In genomic region chr10:122515588-122516231, GRCh38 we compare ENCODE assay signal across 8 cellular contexts. TPM values are rescaled to one million over a fixed set of nuclear protein-coding genes. Genes with fewer than 3 reads are reported as not detected.
A peak's percentile ranks its signal among the peaks of the same experiment; 100 is the strongest.
DNase-seq lines count a peak whose midpoint lies in the region; ATAC-seq, FAIRE-seq and TF ChIP-seq lines count a peak whose summit lies in the region.

No MANE protein-coding gene starts in this region.

- no CpG with 5 or more reads among the region's 16 CpGs for WGBS in H9 (ENCODE audit: extremely low coverage, insufficient read length, low lambda C conversion rate)

- H3T11ph ChIP-seq in H9 (ENCODE audit: low read length), result no peak overlapping the region

- H3K14ac ChIP-seq in H9 (ENCODE audit: insufficient read depth, low read length), result no peak overlapping the region

- no peak overlapping the region for H2BK15ac ChIP-seq in H9 (ENCODE audit: low read depth, low read length)

- DNase-seq in T-helper 2 cell (peak in 4 of 5 experiments; percentile 25 to 90 (median 59)), bronchial epithelial cell (ENCODE audit: low read depth) (peak; percentile 18), NCI-H1092 (lab: John Stamatoyannopoulos, UW) (no peak), COLO668 (lab: John Stamatoyannopoulos, UW; ENCODE audit: unreplicated experiment) (no peak), NCI-H446 treated with DMSO at 0.1 percent for 48 hours (lab: John Stamatoyannopoulos, UW) (no peak), H9 (no peak)
- peak; percentile 17 to 43 for DNase-seq in stimulated activated CD4-positive, alpha-beta T cell treated with anti-CD3 and anti-CD28 coated beads, Interleukin-4, amount 100 ng/mL, for 4 hours

- no peak overlapping the region for H3K27ac Mint-ChIP-seq in H9

- no peak overlapping the region for H2BK5ac ChIP-seq in H9 (ENCODE audit: insufficient read length, low read length)

- no peak overlapping the region for H3K4me3 Mint-ChIP-seq in H9

- no peak overlapping the region for H2AFZ ChIP-seq in H9 (ENCODE audit: low read length)

- H3K9ac ChIP-seq in H9 (ENCODE audit: extremely low read depth, insufficient read length, low read length), result no peak overlapping the region

- no peak for TF ChIP-seq CTCF in bronchial epithelial cell (IDR thresholded peaks at IDR 0.05; ENCODE audit: insufficient read depth, low read length, severe bottlenecking)
- no peak for TF ChIP-seq CTCF in H9 (conservative IDR thresholded peaks at IDR 0.05)

- H3K23ac ChIP-seq in H9 (ENCODE audit: insufficient read length, low read depth, low read length), result no peak overlapping the region

- H3K4me3 ChIP-seq in bronchial epithelial cell (ENCODE audit: low read depth, low read length), result no peak overlapping the region

- H3K9me3 ChIP-seq in H9 (ENCODE audit: control insufficient read depth, low read depth, low read length), result no peaks in the 10 kb centered on the region

- H3K79me2 ChIP-seq in H9 (ENCODE audit: insufficient read depth, low read length), result no peaks in the 10 kb centered on the region

- no peaks in the 10 kb centered on the region for H4K20me1 ChIP-seq in H9 (ENCODE audit: control insufficient read depth, insufficient read depth, insufficient read length)

- no peak overlapping the region for H3K56ac ChIP-seq in H9 (ENCODE audit: insufficient read length, low read depth, low read length)

- no peak overlapping the region for H4K8ac ChIP-seq in H9 (replicated peaks; ENCODE audit: insufficient read length, low read depth, low read length)

- H2AK5ac ChIP-seq in H9 (ENCODE audit: insufficient read length, low read length), result no peak overlapping the region

- no peak overlapping the region for H3K4me2 ChIP-seq in H9 (ENCODE audit: insufficient read depth, insufficient read length, low read length)

- H3K23me2 ChIP-seq in H9 (ENCODE audit: insufficient read length, low read depth, low read length, poor library complexity, severe bottlenecking), result no peaks in the 10 kb centered on the region

- peaks cover 9% of the 10 kb centered on the region for H3K36me3 ChIP-seq in bronchial epithelial cell (ENCODE audit: control insufficient read depth, insufficient read depth, low read length)

- no peak overlapping the region for H3K4ac ChIP-seq in H9 (ENCODE audit: low read depth, low read length)

- peaks cover 4% of the 10 kb centered on the region for H3K27me3 Mint-ChIP-seq in H9 (ENCODE audit: low read depth)

- H2BK20ac ChIP-seq in H9 (ENCODE audit: low read depth, low read length, poor library complexity, severe bottlenecking), result no peak overlapping the region

- H2BK120ac ChIP-seq in H9 (ENCODE audit: low read depth, low read length, poor library complexity, severe bottlenecking), result no peak overlapping the region

- no peak overlapping the region for H4K5ac ChIP-seq in H9 (ENCODE audit: insufficient read length, low read depth, low read length)

- no peak overlapping the region for H4K91ac ChIP-seq in H9 (ENCODE audit: insufficient read length, low read depth, low read length)

- no peaks in the 10 kb centered on the region for H3K9me3 Mint-ChIP-seq in H9

- H3K4me1 Mint-ChIP-seq in H9, result peaks cover 2 to 3% of the 10 kb centered on the region in 2 experiments; a peak in 1 of 4 replicates

- no peak overlapping the region for H3K18ac ChIP-seq in H9 (ENCODE audit: insufficient read length, low read depth, low read length)

- no peak overlapping the region for H2BK12ac ChIP-seq in H9 (ENCODE audit: insufficient read length, low read depth, low read length)

- FAIRE-seq in bronchial epithelial cell (lab: Jason Lieb, UNC), result no peak

- H3K27me3 ChIP-seq in bronchial epithelial cell (ENCODE audit: control insufficient read depth, insufficient read depth, low read length), result no peaks in the 10 kb centered on the region
- H3K27me3 ChIP-seq in H9 (ENCODE audit: insufficient read depth, low read length), result no peaks in the 10 kb centered on the region

- ATAC-seq in GM21723 (IDR thresholded peaks at IDR 0.05; ENCODE audit: unreplicated experiment), result peak; percentile 81

- no peaks in the 10 kb centered on the region for H3K79me1 ChIP-seq in H9 (ENCODE audit: insufficient read depth, low read depth, low read length, poor library complexity, severe bottlenecking)

- H3K4me1 ChIP-seq in H9 (ENCODE audit: insufficient read depth, low read length), result no peaks in the 10 kb centered on the region

- H3K27ac ChIP-seq in H9 (ENCODE audit: insufficient read length, low read depth, low read length), result no peak overlapping the region

- no peaks in the 10 kb centered on the region; a peak in 2 of 7 replicates for H3K36me3 Mint-ChIP-seq in H9 (ENCODE audit: insufficient read depth in 1 of 3, low read depth in 3 of 3)

RNA-seq across cellular contexts. Expression of gene DMBT1, which starts 44.8 kb away (rescaled TPM):
- total RNA-seq in bronchial epithelial cell (not detected in 2 replicates), H9 (2021) (0.04 TPM in 1 of 2 replicates, not detected in the other)

RNA-seq across cellular contexts. Expression of gene HTRA1, which starts 54.4 kb away (rescaled TPM):
- total RNA-seq in bronchial epithelial cell (64.1 and 80.3 TPM in 2 replicates), H9 (2021) (11.1 TPM in 2 replicates)

Comparison
In these comparisons a context has a peak if more than half of its experiments do, and no peak if none do; other contexts are left out.
1. DNase-seq: peak in T-helper 2 cell (4 of 5), bronchial epithelial cell (single experiment) and stimulated activated CD4-positive, alpha-beta T cell treated with anti-CD3 and anti-CD28 coated beads, Interleukin-4, amount 100 ng/mL, for 4 hours (2 of 2); none in NCI-H1092 (single experiment), COLO668 (single experiment), NCI-H446 treated with DMSO at 0.1 percent for 48 hours (single experiment) and H9 (single experiment).